In the genomic region with DNA sequence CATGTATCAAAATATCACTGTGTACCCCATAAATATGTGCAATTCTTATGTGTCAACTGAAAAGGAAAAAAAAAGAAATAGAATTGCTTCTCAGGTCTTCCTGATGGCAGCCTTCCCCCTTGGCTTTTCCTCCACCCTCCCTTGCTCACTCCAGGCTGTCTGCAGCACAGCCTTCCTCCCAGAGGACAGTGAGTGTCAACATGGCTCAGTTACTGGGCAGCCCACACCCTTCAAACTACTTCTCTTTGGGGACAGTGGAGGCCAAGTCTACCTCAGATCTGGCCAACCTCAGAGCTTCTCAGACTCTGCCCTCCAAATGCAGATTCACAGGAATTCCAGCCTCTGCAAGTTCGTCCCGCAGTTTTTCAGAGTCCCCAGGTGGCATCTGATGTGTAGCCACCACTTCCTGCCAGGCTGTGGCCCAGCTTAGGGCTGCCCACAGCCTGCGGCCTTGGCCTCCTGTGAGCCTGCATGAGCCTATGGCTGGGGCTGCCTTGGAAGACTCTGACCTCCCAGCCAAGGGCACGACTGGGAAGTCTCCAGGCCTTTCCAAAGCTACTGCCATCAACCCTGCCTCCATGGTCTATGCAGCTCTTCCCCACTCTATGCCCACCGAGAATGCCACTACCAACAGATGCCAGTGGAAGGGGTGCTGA, we compare ENCODE assay signal across 27 cellular contexts.
"Had no signal": no experiment of that assay in that cellular context is flagged by ENCODE, and none has a peak within 500 bp of the region (broad histone marks: within the 10 kb centered on the region; RNA-seq: fewer than 3 reads in every experiment).

No MANE protein-coding gene starts in this region.

- H3K4me1 Mint-ChIP-seq: central memory CD8-positive, alpha-beta T cell had no signal

- H3K9me3 Mint-ChIP-seq: central memory CD8-positive, alpha-beta T cell had no signal

- H3K36me3 ChIP-seq: breast epithelium, heart right ventricle, neutrophil, pancreas, right lobe of liver, stomach, uterus had no signal

- H3K27ac ChIP-seq: breast epithelium, heart right ventricle, neutrophil, pancreas, right lobe of liver, stomach, uterus had no signal

- DNase-seq: activated CD4-positive, alpha-beta T cell treated with anti-CD3 and anti-CD28 coated beads for 4 hours; activated CD4-positive, alpha-beta T cell treated with anti-CD3 and anti-CD28 coated beads, Interleukin-2, amount 50 U/mL, for 48 hours; activated CD4-positive, CD25-positive, alpha-beta regulatory T cell; activated effector memory CD4-positive, alpha-beta T cell treated with Interleukin-2 at 50 U/mL for 16 hours; activated naive CD4-positive, alpha-beta T cell treated with anti-CD3 and anti-CD28 coated beads for 36 hours; activated naive CD8-positive, alpha-beta T cell treated with anti-CD3 and anti-CD28 coated beads, Interleukin-2, amount 10 ng/mL, durations not matched to agents 7 days and 5 days; activated T-cell treated with anti-CD3 and anti-CD28 coated beads, Interleukin-2, amount 50 U/mL, for 72 hours; amniotic stem cell; effector memory CD4-positive, alpha-beta T cell; foreskin fibroblast; heart right ventricle; islet precursor cell; left cardiac atrium; midbrain; pancreas; right lobe of liver; stimulated activated CD4-positive, alpha-beta T cell treated with anti-CD3 and anti-CD28 coated beads, Interleukin-15, amount 100 ng/mL, for 24 hours; stimulated activated CD4-positive, alpha-beta T cell treated with anti-CD3 and anti-CD28 coated beads, Interleukin-2, amount 100 ng/mL, for 48 hours; stomach; T-helper 17 cell; trophoblast cell; uterus had no signal

- H3K27ac Mint-ChIP-seq: activated naive CD4-positive, alpha-beta T cell treated with anti-CD3 and anti-CD28 coated beads for 36 hours; activated naive CD8-positive, alpha-beta T cell treated with anti-CD3 and anti-CD28 coated beads, Interleukin-2, amount 10 ng/mL, durations not matched to agents 7 days and 5 days; activated T-cell treated with anti-CD3 and anti-CD28 coated beads, Interleukin-2, amount 50 U/mL, for 72 hours; nephron; T-helper 17 cell had no signal

- ATAC-seq: activated T-cell treated with anti-CD3 and anti-CD28 coated beads, Interleukin-2, amount 50 U/mL, for 72 hours; left cardiac atrium; pancreas; T-helper 17 cell had no signal

- H3K4me1 ChIP-seq: breast epithelium, pancreas, right lobe of liver, stomach, uterus had no signal

- H3K4me3 Mint-ChIP-seq: activated naive CD4-positive, alpha-beta T cell treated with anti-CD3 and anti-CD28 coated beads for 36 hours; activated naive CD8-positive, alpha-beta T cell treated with anti-CD3 and anti-CD28 coated beads, Interleukin-2, amount 10 ng/mL, durations not matched to agents 7 days and 5 days; activated T-cell treated with anti-CD3 and anti-CD28 coated beads, Interleukin-2, amount 50 U/mL, for 72 hours; central memory CD8-positive, alpha-beta T cell; nephron; T-helper 17 cell had no signal

- H3K4me3 ChIP-seq: breast epithelium, heart right ventricle, pancreas, right lobe of liver, smooth muscle cell, stomach, uterus had no signal

- H3K4me2 ChIP-seq: smooth muscle cell had no signal

- H3K9me3 ChIP-seq: neutrophil, pancreas, right lobe of liver had no signal

- H3K27me3 Mint-ChIP-seq: activated naive CD8-positive, alpha-beta T cell treated with anti-CD3 and anti-CD28 coated beads, Interleukin-2, amount 10 ng/mL, durations not matched to agents 7 days and 5 days; central memory CD8-positive, alpha-beta T cell; T-helper 17 cell had no signal

- H3K27me3 ChIP-seq: breast epithelium, heart right ventricle, neutrophil, pancreas, right lobe of liver, stomach, uterus had no signal
